15 cellular contexts compared by ENCODE assay signal in genomic region chr21:39078322-39079065, GRCh38.
"Had no signal": no experiment of that assay in that cellular context is flagged by ENCODE, and none has a peak within 500 bp of the region (broad histone marks: within the 10 kb centered on the region; RNA-seq: fewer than 3 reads in every experiment).

No MANE protein-coding gene starts in this region.

- H3K27me3 ChIP-seq: uterus had no signal

- H3K4me3 ChIP-seq: dorsolateral prefrontal cortex, psoas muscle, uterus had no signal

- DNase-seq: activated CD4-positive, alpha-beta memory T cell treated with anti-CD3 and anti-CD28 coated beads, Interleukin-2, amount 10 ng/mL, durations not matched to agents 7 days and 5 days; activated CD4-positive, alpha-beta T cell treated with anti-CD3 and anti-CD28 coated beads for 1 hour; activated naive CD4-positive, alpha-beta T cell treated with anti-CD3 and anti-CD28 coated beads, Interleukin-2, amount 10 ng/mL, durations not matched to agents 7 days and 5 days; activated T-cell treated with anti-CD3 and anti-CD28 coated beads, Interleukin-2, amount 50 U/mL, for 24 hours; dorsolateral prefrontal cortex; erythroblast; foreskin fibroblast; glutamatergic neuron; immature natural killer cell; psoas muscle; uterus had no signal

- H3K9me3 ChIP-seq: psoas muscle, uterus had no signal

- H3K36me3 ChIP-seq: uterus had no signal

- H3K27ac ChIP-seq: psoas muscle, uterus, VCaP had no signal

- FAIRE-seq: astrocyte, bronchial epithelial cell had no signal

- H3K4me1 ChIP-seq: uterus had no signal

- ATAC-seq: psoas muscle; stimulated activated effector memory CD8-positive, alpha-beta T cell treated with anti-CD3 and anti-CD28 coated beads, Interleukin-12 subunit alpha, Interleukin-12 subunit beta, amount 100 ng/mL, for 72 hours had no signal
